Comparison of ENCODE assay signal across 8 cellular contexts in the genomic region with DNA sequence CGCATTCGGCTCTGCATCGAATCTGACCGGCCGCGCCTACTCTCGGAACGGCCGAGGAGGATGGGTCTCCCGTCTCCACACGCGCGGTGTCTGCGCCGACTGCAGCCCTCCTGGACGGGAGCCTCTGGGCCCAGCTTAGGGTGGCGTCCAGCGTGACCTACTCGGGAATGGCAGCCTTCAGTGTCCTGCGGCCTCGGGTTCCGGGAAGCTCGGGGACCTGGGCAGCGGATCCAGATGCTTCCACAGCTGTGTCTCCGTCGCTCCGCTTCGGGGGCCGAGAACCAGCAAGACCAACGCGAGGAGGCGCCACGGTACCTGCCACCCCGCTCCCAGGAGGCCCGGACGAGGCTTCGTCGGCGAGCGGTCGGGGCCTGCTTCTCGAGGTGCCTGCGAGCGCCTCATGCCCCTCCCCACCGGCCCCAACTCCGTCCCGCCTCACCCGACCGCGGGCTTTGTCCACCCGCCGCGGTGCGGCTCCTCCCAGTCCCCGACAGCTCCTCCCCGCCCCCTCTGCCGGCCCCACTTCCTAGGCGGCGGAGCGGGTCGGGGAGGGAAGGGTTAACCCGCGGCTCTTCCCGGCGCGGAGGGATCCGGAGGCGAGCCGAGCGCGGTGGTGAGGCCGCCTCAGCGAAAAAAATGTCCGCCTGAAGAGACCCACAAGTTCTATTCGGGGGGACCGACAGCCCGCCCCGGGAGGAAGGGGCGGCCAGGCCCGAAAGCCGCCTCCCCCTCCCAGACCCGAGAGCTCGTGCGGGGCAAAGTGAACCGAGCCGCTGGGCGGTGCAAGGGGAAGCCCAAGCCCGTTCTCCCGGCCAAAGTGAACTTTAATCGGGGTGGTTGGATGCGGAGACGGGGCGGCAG. TPM values are rescaled to one million over a fixed set of nuclear protein-coding genes. Genes with fewer than 3 reads are reported as not detected.
DNase-seq lines count a peak whose midpoint lies in the region; ATAC-seq and TF ChIP-seq lines count a peak whose summit lies in the region.

TSS of gene TCF12 (plus strand) at position 599 of the 861 bp plus-strand sequence. CDS start 1,270 bp downstream, outside the sequence.

- H3K4me2 ChIP-seq in mammary epithelial cell (ENCODE audit: insufficient read depth, low read depth, low read length): peak within 1 kb of the TSS; percentile 94

- in situ Hi-C loops in mammary epithelial cell (cut with MboI; ENCODE audit: low sequenced_read_pairs in 2 of 2): loop anchor here in 1 of 2 donors (5.0 kb wide), 1 partner anchor 219 kb away; no protein-coding TSS in a partner anchor

- intact Hi-C loops in mammary epithelial cell (cut with micrococcal nuclease): loop anchor here (1.0 to 5.0 kb wide), 7 partner anchors 31 to 389 kb away; no protein-coding TSS in a partner anchor

- H3K9me3 ChIP-seq in AG04450 (ENCODE audit: control insufficient read depth, insufficient read depth, low read length) (peaks cover 3% of the 10 kb centered on the region; the same call in 1 of the 2 replicates), WERI-Rb-1 (ENCODE audit: severe bottlenecking) (peaks cover 5% of the 10 kb centered on the region), mammary epithelial cell (replicated peaks; ENCODE audit: insufficient read depth, low read length) (no peaks in the 10 kb centered on the region)

- POLR2A ChIA-PET in AG04450 (lab: Yijun Ruan, JAX): interaction anchor here (0.6 to 2.0 kb wide), 7 partner anchors 19 to 300 kb away, joined by 3 to 27 read pairs (median 3); no protein-coding TSS in a partner anchor

- H3K4me1 ChIP-seq in mammary epithelial cell (ENCODE audit: insufficient read depth, low read length): peaks cover 8% of the 10 kb centered on the region

- H3K36me3 ChIP-seq in WERI-Rb-1: peaks cover 44% of the 10 kb centered on the region
- H3K36me3 ChIP-seq in mammary epithelial cell (ENCODE audit: insufficient read depth, low read length): no peaks in the 10 kb centered on the region

- H3K27me3 ChIP-seq in AG04450 (ENCODE audit: control insufficient read depth, insufficient read depth, low read length) (no peaks in the 10 kb centered on the region), WERI-Rb-1 (ENCODE audit: insufficient read depth, low read depth, severe bottlenecking) (no peaks in the 10 kb centered on the region), mammary epithelial cell (ENCODE audit: insufficient read depth, low read length) (no peaks in the 10 kb centered on the region)

- dilution Hi-C loops in mammary epithelial cell (cut with HindIII; ENCODE audit: low sequenced_read_pairs): no loop called here

- TF ChIP-seq CTCF in AG04450 (IDR thresholded peaks at IDR 0.05; ENCODE audit: low read depth, low read length) (peak; percentile 51), WERI-Rb-1 (IDR thresholded peaks at IDR 0.05; ENCODE audit: low read depth, low read length) (no peak), mammary epithelial cell (conservative IDR thresholded peaks at IDR 0.05 in 1 of 2, IDR thresholded peaks at IDR 0.05 in 1 of 2; ENCODE audit: extremely low read depth in 1 of 2, insufficient read depth in 1 of 2, low read depth in 1 of 2, low read length in 2 of 2) (peak in 1 of 2 donors; percentile 66)

- H3K9ac ChIP-seq in mammary epithelial cell (ENCODE audit: insufficient read depth, low read length): peak within 1 kb of the TSS; percentile 90

- CTCF ChIA-PET in AG04450 (lab: Charles Lee): interaction anchor here (0.5 to 1.0 kb wide), 9 partner anchors 9 to 1046 kb away, joined by 3 to 6 read pairs (median 3); no protein-coding TSS in a partner anchor
- CTCF ChIA-PET in mammary epithelial cell (lab: Charles Lee; ENCODE audit: low non-redundant PET): interaction anchor here (0.6 to 0.8 kb wide), 4 partner anchors 15 to 1024 kb away, joined by 3 to 11 read pairs (median 5); no protein-coding TSS in a partner anchor

- peak within 1 kb of the TSS; percentile 93 for H3K27ac ChIP-seq in AG04450 (ENCODE audit: low read depth, low read length)
- H3K27ac ChIP-seq in WERI-Rb-1: peak within 1 kb of the TSS; percentile 96
- peak within 1 kb of the TSS; percentile 84 for H3K27ac ChIP-seq in mammary epithelial cell (ENCODE audit: insufficient read depth, low read depth, low read length)

- BruUV-seq in mammary epithelial cell (replicated peaks; lab: Mats Ljungman, UMichigan): TSS peak; percentile 38

- H4K20me1 ChIP-seq in mammary epithelial cell (ENCODE audit: insufficient read depth, low read length): no peaks in the 10 kb centered on the region

- ATAC-seq in GM18870 (IDR thresholded peaks at IDR 0.05; ENCODE audit: unreplicated experiment) (peak; percentile 47), HG03135 (IDR thresholded peaks at IDR 0.05; ENCODE audit: unreplicated experiment) (peak; percentile 70)

- peak within 1 kb of the TSS; percentile 87 for H3K4me3 ChIP-seq in AG04450 (ENCODE audit: low read depth, low read length)
- H3K4me3 ChIP-seq in WERI-Rb-1 (ENCODE audit: low read depth, low read length): peak within 1 kb of the TSS; percentile 94
- H3K4me3 ChIP-seq in mammary epithelial cell (replicated peaks in 1 of 3; ENCODE audit: insufficient read depth in 1 of 3, low read depth in 2 of 3, low read length in 3 of 3): peak within 1 kb of the TSS; percentile 90 to 98 (median 97)

- peaks cover 47% of the 10 kb centered on the region for H3K79me2 ChIP-seq in mammary epithelial cell (ENCODE audit: insufficient read depth, low read length)

- peak within 1 kb of the TSS; percentile 97 for H2AFZ ChIP-seq in mammary epithelial cell (ENCODE audit: low read depth, low read length)

- 0% methylated on average over 20 of the region's 93 CpGs for WGBS in mammary epithelial cell (ENCODE audit: low coverage, missing lambda C conversion rate)

- DNase-seq in AG04450 (ENCODE audit: low read depth, low spot score) (peak; percentile 95), NCI-H2196 treated with DMSO at 0.1 percent for 48 hours (lab: John Stamatoyannopoulos, UW; ENCODE audit: unreplicated experiment) (peak; percentile 78), WERI-Rb-1 (peak; percentile 92), mammary epithelial cell (peak; percentile 95), iPS-NIHi7 (ENCODE audit: extremely low spot score) (peak; percentile 96), smooth muscle cell of the brain vasculature (ENCODE audit: low read depth, low spot score) (peak; percentile 89)

RNA-seq across cellular contexts. Expression of gene TCF12, which starts in this region (rescaled TPM):
- polyA plus RNA-seq in AG04450 (2011; rRNA removed) (410 and 447 TPM in 2 replicates), mammary epithelial cell (48.0 TPM)
- 637 and 703 TPM in 2 replicates for polyA minus RNA-seq in AG04450 (2011; rRNA and poly(A)+ RNA removed)
- 100 to 1,000 TPM in 1 of 2 donors, 10 to 100 TPM in 1; 91.7 to 110 TPM for total RNA-seq in mammary epithelial cell
- polyA minus RNA-seq in mammary epithelial cell: 104 TPM

Comparison
In these comparisons a context has a peak if more than half of its experiments do, and no peak if none do; other contexts are left out.
1. Peak in every context shown above with its lines: DNase-seq, ATAC-seq, H3K4me3 ChIP-seq and H3K27ac ChIP-seq.